Comparison of ENCODE assay signal across 8 cellular contexts in genomic region chr3:30012941-30013543, GRCh38.
DNase-seq lines count a peak whose midpoint lies in the region; ATAC-seq and TF ChIP-seq lines count a peak whose summit lies in the region.

No MANE protein-coding gene starts in this region.

- no peaks in the 10 kb centered on the region for H3K4me1 ChIP-seq in liver (ENCODE audit: control insufficient read depth in 4 of 4, insufficient read depth in 4 of 4, low read length in 3 of 4)

- no peak overlapping the region for H3K4me3 ChIP-seq in WERI-Rb-1 (ENCODE audit: low read depth, low read length)
- no peak overlapping the region for H3K4me3 ChIP-seq in liver (ENCODE audit: low read depth in 1 of 3, low read length in 3 of 3)

- peak; percentile 56 for ATAC-seq in GM19467 (IDR thresholded peaks at IDR 0.05; ENCODE audit: unreplicated experiment)
- ATAC-seq in HG03108 (IDR thresholded peaks at IDR 0.05; ENCODE audit: unreplicated experiment), result no peak

- H3K27ac ChIP-seq in WERI-Rb-1 (no peak overlapping the region), liver (ENCODE audit: low read depth in 1 of 2, low read length in 2 of 2) (no peak overlapping the region)

- peak; percentile 83 to 86 for TF ChIP-seq RAD21 in liver (IDR thresholded peaks at IDR 0.05)

- DNase-seq in AG20443 (ENCODE audit: low spot score) (peak; percentile 59), NCI-H2081 treated with DMSO at 0.1 percent for 48 hours (lab: John Stamatoyannopoulos, UW) (peak; percentile 30), WERI-Rb-1 (peak; percentile 64), dermis microvascular lymphatic vessel endothelial cell (ENCODE audit: low read depth in 2 of 2) (peak; percentile 58 to 79)
- DNase-seq in stimulated activated CD4-positive, alpha-beta T cell treated with anti-CD3 and anti-CD28 coated beads, TNF-alpha, amount 100 ng/mL, for 48 hours (ENCODE audit: low read depth in 3 of 3), result peak in 2 of 3 donors; percentile 16 to 48

- WGBS in liver, result 0% methylated on average over 2 of the region's 2 CpGs

- H3K9ac ChIP-seq in liver (ENCODE audit: low read depth in 1 of 2, low read length in 2 of 2), result no peak overlapping the region

- no peaks in the 10 kb centered on the region for H3K36me3 ChIP-seq in WERI-Rb-1
- no peaks in the 10 kb centered on the region for H3K36me3 ChIP-seq in liver (ENCODE audit: control insufficient read depth in 4 of 4, insufficient read depth in 3 of 4, low read depth in 1 of 4, low read length in 3 of 4)

- H3K9me3 ChIP-seq in WERI-Rb-1 (ENCODE audit: severe bottlenecking) (no peaks in the 10 kb centered on the region), liver (ENCODE audit: control insufficient read depth in 4 of 4, low read length in 3 of 4) (no peaks in the 10 kb centered on the region)

- H3K27me3 ChIP-seq in WERI-Rb-1 (ENCODE audit: insufficient read depth, low read depth, severe bottlenecking) (no peaks in the 10 kb centered on the region), liver (ENCODE audit: control insufficient read depth in 4 of 4, insufficient read depth in 4 of 4, low read length in 3 of 4) (peaks cover 0 to 2% (median 0%) of the 10 kb centered on the region in 4 donors)

- TF ChIP-seq CTCF in WERI-Rb-1 (IDR thresholded peaks at IDR 0.05; ENCODE audit: low read depth, low read length) (peak; percentile 51), liver (IDR thresholded peaks at IDR 0.05; ENCODE audit: low read depth, low read length, missing input control) (peak; percentile 58)

TF ChIP-seq in liver, 16 proteins besides CTCF, POLR2A, EP300 and RAD21:
- TF ChIP-seq TAF1 (conservative IDR thresholded peaks at IDR 0.05), result no peak
- no peak for TF ChIP-seq YY1 (IDR thresholded peaks at IDR 0.05)
- no peak for TF ChIP-seq GABPA (IDR thresholded peaks at IDR 0.05 in 1 of 2, conservative IDR thresholded peaks at IDR 0.05 in 1 of 2)
- TF ChIP-seq, protein P1, sequence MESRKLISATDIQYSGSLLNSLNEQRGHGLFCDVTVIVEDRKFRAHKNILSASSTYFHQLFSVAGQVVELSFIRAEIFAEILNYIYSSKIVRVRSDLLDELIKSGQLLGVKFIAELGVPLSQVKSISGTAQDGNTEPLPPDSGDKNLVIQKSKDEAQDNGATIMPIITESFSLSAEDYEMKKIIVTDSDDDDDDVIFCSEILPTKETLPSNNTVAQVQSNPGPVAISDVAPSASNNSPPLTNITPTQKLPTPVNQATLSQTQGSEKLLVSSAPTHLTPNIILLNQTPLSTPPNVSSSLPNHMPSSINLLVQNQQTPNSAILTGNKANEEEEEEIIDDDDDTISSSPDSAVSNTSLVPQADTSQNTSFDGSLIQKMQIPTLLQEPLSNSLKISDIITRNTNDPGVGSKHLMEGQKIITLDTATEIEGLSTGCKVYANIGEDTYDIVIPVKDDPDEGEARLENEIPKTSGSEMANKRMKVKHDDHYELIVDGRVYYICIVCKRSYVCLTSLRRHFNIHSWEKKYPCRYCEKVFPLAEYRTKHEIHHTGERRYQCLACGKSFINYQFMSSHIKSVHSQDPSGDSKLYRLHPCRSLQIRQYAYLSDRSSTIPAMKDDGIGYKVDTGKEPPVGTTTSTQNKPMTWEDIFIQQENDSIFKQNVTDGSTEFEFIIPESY (IDR thresholded peaks at IDR 0.05), result no peak
- no peak for TF ChIP-seq EGR1 (IDR thresholded peaks at IDR 0.05; ENCODE audit: low read depth in 2 of 2)
- no peak for TF ChIP-seq NR2F2 (IDR thresholded peaks at IDR 0.05)
- TF ChIP-seq, protein P2, sequence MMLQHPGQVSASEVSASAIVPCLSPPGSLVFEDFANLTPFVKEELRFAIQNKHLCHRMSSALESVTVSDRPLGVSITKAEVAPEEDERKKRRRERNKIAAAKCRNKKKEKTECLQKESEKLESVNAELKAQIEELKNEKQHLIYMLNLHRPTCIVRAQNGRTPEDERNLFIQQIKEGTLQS (IDR thresholded peaks at IDR 0.05), result no peak
- TF ChIP-seq FOXA2 (IDR thresholded peaks at IDR 0.05), result no peak
- TF ChIP-seq FOXA1 (IDR thresholded peaks at IDR 0.05), result no peak
- TF ChIP-seq, protein P3, sequence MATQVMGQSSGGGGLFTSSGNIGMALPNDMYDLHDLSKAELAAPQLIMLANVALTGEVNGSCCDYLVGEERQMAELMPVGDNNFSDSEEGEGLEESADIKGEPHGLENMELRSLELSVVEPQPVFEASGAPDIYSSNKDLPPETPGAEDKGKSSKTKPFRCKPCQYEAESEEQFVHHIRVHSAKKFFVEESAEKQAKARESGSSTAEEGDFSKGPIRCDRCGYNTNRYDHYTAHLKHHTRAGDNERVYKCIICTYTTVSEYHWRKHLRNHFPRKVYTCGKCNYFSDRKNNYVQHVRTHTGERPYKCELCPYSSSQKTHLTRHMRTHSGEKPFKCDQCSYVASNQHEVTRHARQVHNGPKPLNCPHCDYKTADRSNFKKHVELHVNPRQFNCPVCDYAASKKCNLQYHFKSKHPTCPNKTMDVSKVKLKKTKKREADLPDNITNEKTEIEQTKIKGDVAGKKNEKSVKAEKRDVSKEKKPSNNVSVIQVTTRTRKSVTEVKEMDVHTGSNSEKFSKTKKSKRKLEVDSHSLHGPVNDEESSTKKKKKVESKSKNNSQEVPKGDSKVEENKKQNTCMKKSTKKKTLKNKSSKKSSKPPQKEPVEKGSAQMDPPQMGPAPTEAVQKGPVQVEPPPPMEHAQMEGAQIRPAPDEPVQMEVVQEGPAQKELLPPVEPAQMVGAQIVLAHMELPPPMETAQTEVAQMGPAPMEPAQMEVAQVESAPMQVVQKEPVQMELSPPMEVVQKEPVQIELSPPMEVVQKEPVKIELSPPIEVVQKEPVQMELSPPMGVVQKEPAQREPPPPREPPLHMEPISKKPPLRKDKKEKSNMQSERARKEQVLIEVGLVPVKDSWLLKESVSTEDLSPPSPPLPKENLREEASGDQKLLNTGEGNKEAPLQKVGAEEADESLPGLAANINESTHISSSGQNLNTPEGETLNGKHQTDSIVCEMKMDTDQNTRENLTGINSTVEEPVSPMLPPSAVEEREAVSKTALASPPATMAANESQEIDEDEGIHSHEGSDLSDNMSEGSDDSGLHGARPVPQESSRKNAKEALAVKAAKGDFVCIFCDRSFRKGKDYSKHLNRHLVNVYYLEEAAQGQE (IDR thresholded peaks at IDR 0.05), result no peak
- no peak for TF ChIP-seq RXRA (IDR thresholded peaks at IDR 0.05)
- TF ChIP-seq JUND (IDR thresholded peaks at IDR 0.05), result no peak
- no peak for TF ChIP-seq SP1 (IDR thresholded peaks at IDR 0.05)
